1 cellular context compared by ENCODE assay signal in genomic region chr14:34035934-34036250, GRCh38.
TF ChIP-seq lines count a peak whose summit lies in the region.

No MANE protein-coding gene starts in this region.

TF ChIP-seq in HepG2, 621 proteins besides CTCF, POLR2A, EP300 and RAD21 (continued from another document and continues in another):
- TF ChIP-seq ZNF687 (CRISPR knock-in tag; IDR thresholded peaks at IDR 0.05) (peak; percentile 71), THAP9 (CRISPR knock-in tag; IDR thresholded peaks at IDR 0.05; ENCODE audit: borderline replicate concordance) (no peak; the same call in 1 of the 2 replicates), PBX2 (CRISPR knock-in tag; IDR thresholded peaks at IDR 0.05) (no peak), ZBTB43 (CRISPR knock-in tag; conservative IDR thresholded peaks at IDR 0.05) (no peak), CSRNP1 (CRISPR knock-in tag; IDR thresholded peaks at IDR 0.05) (peak; percentile 11; the same call in 1 of the 2 replicates), ZNF776 (CRISPR knock-in tag; IDR thresholded peaks at IDR 0.05) (0 out of 2 replicates have a peak, but pooled peaks have one; percentile 12), RBM22 (optimal IDR thresholded peaks at IDR 0.05; ENCODE audit: low read length) (no peak), BRCA1 (CRISPR knock-in tag; IDR thresholded peaks at IDR 0.05) (peak; percentile 8; the same call in 1 of the 2 replicates), STAT6 (CRISPR knock-in tag; IDR thresholded peaks at IDR 0.05; ENCODE audit: borderline replicate concordance) (0 out of 2 replicates have a peak, but pooled peaks have one; percentile 17), ZNF558 (CRISPR knock-in tag; IDR thresholded peaks at IDR 0.05; ENCODE audit: borderline replicate concordance) (no peak), ZNF335 (CRISPR knock-in tag; IDR thresholded peaks at IDR 0.05) (no peak; the same call in 1 of the 2 replicates), MED13 (CRISPR knock-in tag; IDR thresholded peaks at IDR 0.05) (no peak), ZNF740 (CRISPR knock-in tag; IDR thresholded peaks at IDR 0.05) (no peak), MTA1 (CRISPR knock-in tag; IDR thresholded peaks at IDR 0.05; ENCODE audit: borderline replicate concordance) (no peak), RFX1 (IDR thresholded peaks at IDR 0.05) (no peak), PAXIP1 (CRISPR knock-in tag; conservative IDR thresholded peaks at IDR 0.05) (no peak), BHLHE40 (IDR thresholded peaks at IDR 0.05; ENCODE audit: low read length) (no peak), SP1 (IDR thresholded peaks at IDR 0.05) (no peak), SP1 (CRISPR knock-in tag; IDR thresholded peaks at IDR 0.05) (no peak), ZBTB7B (CRISPR knock-in tag; IDR thresholded peaks at IDR 0.05) (no peak; the same call in 1 of the 2 replicates), TFDP2 (CRISPR knock-in tag; IDR thresholded peaks at IDR 0.05) (no peak), MTF2 (CRISPR knock-in tag; IDR thresholded peaks at IDR 0.05; ENCODE audit: borderline replicate concordance) (no peak), ZNF547 (CRISPR knock-in tag; IDR thresholded peaks at IDR 0.05) (0 out of 2 replicates have a peak, but pooled peaks have one; percentile 1), ARID2 (CRISPR knock-in tag; IDR thresholded peaks at IDR 0.05; ENCODE audit: borderline replicate concordance) (no peak), ZNF225 (CRISPR knock-in tag; IDR thresholded peaks at IDR 0.05) (no peak), THAP8 (CRISPR knock-in tag; IDR thresholded peaks at IDR 0.05; ENCODE audit: borderline replicate concordance) (no peak), SPEN (CRISPR knock-in tag; IDR thresholded peaks at IDR 0.05; ENCODE audit: low read depth) (no peak), MTERF4 (CRISPR knock-in tag; IDR thresholded peaks at IDR 0.05) (peak; percentile 72), ZNF674 (CRISPR knock-in tag; IDR thresholded peaks at IDR 0.05; ENCODE audit: low read depth) (no peak), STAG1 (CRISPR knock-in tag; IDR thresholded peaks at IDR 0.05) (no peak), PATZ1 (CRISPR knock-in tag; IDR thresholded peaks at IDR 0.05) (no peak), ZNF501 (CRISPR knock-in tag; IDR thresholded peaks at IDR 0.05) (peak; percentile 80), ZNF496 (CRISPR knock-in tag; IDR thresholded peaks at IDR 0.05; ENCODE audit: insufficient replicate concordance) (no peak)
